Comparison of ENCODE assay signal across 1 cellular context in the genomic region with DNA sequence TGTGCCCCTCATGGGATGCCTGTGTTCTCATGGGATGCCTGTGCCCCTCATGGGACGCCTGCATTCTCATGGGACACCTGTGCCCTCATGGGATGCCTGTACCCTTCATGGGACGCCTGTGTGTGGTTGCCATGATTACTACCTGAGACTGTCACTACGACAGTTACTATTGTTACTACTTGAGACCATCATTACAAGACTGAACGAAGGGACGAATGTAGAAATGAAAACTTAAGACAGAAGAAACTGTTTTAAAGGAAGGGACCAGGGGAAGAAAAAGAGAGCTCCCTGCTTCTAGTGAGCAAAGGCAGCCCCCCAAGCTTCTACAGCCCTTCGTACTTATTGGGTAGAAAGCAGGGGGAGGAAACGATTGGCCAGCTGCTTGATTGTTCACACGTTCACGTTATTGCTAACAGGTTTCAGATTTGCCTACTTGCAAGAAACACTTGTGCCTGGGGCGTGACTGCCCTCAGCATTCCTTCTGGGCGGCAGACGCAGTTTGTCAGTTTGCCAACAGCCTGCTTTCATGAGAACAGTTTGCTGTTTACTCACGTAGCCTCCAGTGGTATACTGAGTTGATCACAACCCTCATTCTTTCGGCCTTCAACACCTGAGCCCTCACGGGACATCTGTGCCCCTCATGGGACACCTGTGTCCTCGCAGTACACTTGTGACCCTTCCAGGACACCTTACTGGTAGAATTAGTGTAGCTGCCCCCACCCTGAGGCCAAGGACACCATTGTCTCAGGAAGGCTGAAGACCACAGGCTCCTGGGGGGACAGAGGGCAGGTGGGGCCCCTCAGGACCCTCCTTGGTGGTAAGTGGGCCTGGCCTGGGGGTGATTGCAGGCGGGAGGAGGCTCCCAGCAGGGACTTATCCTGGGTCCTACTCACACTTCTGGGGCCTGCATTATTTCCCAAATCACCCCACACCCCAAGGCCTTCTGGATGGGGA.
TF ChIP-seq lines count a peak whose summit lies in the region.

No MANE protein-coding gene starts in this region.

TF ChIP-seq in GM23338, 12 proteins besides CTCF, POLR2A, EP300 and RAD21:
- TF ChIP-seq, protein P1, sequence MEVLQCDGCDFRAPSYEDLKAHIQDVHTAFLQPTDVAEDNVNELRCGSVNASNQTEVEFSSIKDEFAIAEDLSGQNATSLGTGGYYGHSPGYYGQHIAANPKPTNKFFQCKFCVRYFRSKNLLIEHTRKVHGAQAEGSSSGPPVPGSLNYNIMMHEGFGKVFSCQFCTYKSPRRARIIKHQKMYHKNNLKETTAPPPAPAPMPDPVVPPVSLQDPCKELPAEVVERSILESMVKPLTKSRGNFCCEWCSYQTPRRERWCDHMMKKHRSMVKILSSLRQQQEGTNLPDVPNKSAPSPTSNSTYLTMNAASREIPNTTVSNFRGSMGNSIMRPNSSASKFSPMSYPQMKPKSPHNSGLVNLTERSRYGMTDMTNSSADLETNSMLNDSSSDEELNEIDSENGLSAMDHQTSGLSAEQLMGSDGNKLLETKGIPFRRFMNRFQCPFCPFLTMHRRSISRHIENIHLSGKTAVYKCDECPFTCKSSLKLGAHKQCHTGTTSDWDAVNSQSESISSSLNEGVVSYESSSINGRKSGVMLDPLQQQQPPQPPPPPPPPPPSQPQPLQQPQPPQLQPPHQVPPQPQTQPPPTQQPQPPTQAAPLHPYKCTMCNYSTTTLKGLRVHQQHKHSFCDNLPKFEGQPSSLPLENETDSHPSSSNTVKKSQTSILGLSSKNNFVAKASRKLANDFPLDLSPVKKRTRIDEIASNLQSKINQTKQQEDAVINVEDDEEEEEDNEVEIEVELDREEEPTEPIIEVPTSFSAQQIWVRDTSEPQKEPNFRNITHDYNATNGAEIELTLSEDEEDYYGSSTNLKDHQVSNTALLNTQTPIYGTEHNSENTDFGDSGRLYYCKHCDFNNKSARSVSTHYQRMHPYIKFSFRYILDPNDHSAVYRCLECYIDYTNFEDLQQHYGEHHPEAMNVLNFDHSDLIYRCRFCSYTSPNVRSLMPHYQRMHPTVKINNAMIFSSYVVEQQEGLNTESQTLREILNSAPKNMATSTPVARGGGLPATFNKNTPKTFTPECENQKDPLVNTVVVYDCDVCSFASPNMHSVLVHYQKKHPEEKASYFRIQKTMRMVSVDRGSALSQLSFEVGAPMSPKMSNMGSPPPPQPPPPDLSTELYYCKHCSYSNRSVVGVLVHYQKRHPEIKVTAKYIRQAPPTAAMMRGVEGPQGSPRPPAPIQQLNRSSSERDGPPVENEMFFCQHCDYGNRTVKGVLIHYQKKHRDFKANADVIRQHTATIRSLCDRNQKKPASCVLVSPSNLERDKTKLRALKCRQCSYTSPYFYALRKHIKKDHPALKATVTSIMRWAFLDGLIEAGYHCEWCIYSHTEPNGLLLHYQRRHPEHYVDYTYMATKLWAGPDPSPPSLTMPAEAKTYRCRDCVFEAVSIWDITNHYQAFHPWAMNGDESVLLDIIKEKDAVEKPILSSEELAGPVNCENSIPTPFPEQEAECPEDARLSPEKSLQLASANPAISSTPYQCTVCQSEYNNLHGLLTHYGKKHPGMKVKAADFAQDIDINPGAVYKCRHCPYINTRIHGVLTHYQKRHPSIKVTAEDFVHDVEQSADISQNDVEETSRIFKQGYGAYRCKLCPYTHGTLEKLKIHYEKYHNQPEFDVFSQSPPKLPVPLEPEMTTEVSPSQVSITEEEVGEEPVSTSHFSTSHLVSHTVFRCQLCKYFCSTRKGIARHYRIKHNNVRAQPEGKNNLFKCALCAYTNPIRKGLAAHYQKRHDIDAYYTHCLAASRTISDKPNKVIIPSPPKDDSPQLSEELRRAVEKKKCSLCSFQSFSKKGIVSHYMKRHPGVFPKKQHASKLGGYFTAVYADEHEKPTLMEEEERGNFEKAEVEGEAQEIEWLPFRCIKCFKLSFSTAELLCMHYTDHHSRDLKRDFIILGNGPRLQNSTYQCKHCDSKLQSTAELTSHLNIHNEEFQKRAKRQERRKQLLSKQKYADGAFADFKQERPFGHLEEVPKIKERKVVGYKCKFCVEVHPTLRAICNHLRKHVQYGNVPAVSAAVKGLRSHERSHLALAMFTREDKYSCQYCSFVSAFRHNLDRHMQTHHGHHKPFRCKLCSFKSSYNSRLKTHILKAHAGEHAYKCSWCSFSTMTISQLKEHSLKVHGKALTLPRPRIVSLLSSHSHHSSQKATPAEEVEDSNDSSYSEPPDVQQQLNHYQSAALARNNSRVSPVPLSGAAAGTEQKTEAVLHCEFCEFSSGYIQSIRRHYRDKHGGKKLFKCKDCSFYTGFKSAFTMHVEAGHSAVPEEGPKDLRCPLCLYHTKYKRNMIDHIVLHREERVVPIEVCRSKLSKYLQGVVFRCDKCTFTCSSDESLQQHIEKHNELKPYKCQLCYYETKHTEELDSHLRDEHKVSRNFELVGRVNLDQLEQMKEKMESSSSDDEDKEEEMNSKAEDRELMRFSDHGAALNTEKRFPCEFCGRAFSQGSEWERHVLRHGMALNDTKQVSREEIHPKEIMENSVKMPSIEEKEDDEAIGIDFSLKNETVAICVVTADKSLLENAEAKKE (CRISPR knock-in tag; IDR thresholded peaks at IDR 0.05): no peak
- TF ChIP-seq NANOG (IDR thresholded peaks at IDR 0.05; ENCODE audit: borderline replicate concordance) (no peak), ZNF331 (CRISPR knock-in tag; IDR thresholded peaks at IDR 0.05; ENCODE audit: low read depth) (no peak), CREB1 (CRISPR knock-in tag; IDR thresholded peaks at IDR 0.05; ENCODE audit: low read depth) (no peak), EZH2phosphoT487 (IDR thresholded peaks at IDR 0.05; ENCODE audit: unreplicated experiment) (no peak), EZH2 (IDR thresholded peaks at IDR 0.05; ENCODE audit: low read depth, unreplicated experiment) (no peak), JUNB (IDR thresholded peaks at IDR 0.05; ENCODE audit: unreplicated experiment) (no peak)
TF ChIP-seq in GM23338: peak in this region for 0.
